In genomic region chr5:65823820-65824445, GRCh38 we compare ENCODE assay signal across 1 cellular context.
TF ChIP-seq lines count a peak whose summit lies in the region.

No MANE protein-coding gene starts in this region.

TF ChIP-seq in HCT116, 20 proteins besides CTCF, POLR2A, EP300 and RAD21:
- no peak for TF ChIP-seq FOSL1 (IDR thresholded peaks at IDR 0.05; ENCODE audit: low read depth)
- no peak for TF ChIP-seq SRF (IDR thresholded peaks at IDR 0.05; ENCODE audit: low read depth)
- no peak for TF ChIP-seq ZNF274 (IDR thresholded peaks at IDR 0.05; ENCODE audit: low read depth, low read length)
- no peak for TF ChIP-seq POLR2AphosphoS5 (IDR thresholded peaks at IDR 0.05; ENCODE audit: low read depth, low read length)
- no peak for TF ChIP-seq YY1 (IDR thresholded peaks at IDR 0.05; ENCODE audit: extremely low read depth, insufficient replicate concordance, low read depth, low read length)
- no peak for TF ChIP-seq ELF1 (IDR thresholded peaks at IDR 0.05; ENCODE audit: borderline replicate concordance, low read depth)
- no peak for TF ChIP-seq ZBTB33 (IDR thresholded peaks at IDR 0.05; ENCODE audit: extremely low read depth, insufficient replicate concordance, low read length)
- no peak for TF ChIP-seq EZH2 (IDR thresholded peaks at IDR 0.05)
- TF ChIP-seq JUND (IDR thresholded peaks at IDR 0.05): no peak
- no peak for TF ChIP-seq ATF3 (IDR thresholded peaks at IDR 0.05)
- TF ChIP-seq ZFX (IDR thresholded peaks at IDR 0.05): no peak
- no peak for TF ChIP-seq CEBPB (IDR thresholded peaks at IDR 0.05; ENCODE audit: low read depth)
- no peak for TF ChIP-seq CBX3 (IDR thresholded peaks at IDR 0.05; ENCODE audit: low read depth)
- no peak for TF ChIP-seq SIN3A (IDR thresholded peaks at IDR 0.05; ENCODE audit: low read depth)
